ENCODE assay signal across 19 cellular contexts in the genomic region with DNA sequence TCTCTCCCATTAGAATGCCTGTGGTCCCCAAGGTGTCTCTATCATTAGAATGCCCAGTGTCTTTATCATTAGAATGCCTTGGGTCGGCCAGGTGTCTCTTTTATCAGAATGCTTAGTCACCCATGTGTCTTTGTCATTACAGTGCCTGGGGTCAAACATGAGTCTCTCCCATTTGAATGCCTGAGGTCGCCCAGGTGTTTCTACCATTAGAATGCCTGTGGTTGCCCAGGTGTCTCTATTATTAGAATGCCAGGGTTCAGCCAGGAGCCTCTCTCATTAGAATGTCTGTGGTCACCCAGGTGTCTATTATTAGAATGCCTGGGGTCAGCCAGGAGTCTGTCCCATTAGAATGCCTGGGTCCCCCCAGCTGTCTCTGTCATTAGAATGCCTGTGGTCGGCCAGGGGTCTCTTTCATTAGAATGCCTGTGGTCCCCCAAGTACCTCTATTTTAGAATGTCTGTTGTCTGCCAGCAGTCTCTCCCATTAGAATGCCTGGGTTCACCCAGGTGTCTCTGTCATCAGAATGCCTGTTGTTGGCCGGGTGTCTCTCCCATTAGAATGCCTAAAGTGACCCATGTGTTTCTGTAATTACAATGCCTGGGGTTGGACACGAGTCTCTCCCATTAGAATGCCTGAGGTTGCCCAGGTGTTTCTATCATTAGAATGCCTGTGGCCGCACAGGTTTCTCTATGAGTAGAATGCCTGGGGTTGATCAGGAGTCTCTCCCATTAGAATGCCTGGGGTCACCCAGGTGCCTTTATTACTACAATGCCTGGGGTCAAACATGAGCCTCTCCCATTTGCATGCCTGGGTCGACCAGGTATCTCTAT.
"Had no signal": no experiment of that assay in that cellular context is flagged by ENCODE, and none has a peak within 500 bp of the region (broad histone marks: within the 10 kb centered on the region; RNA-seq: fewer than 3 reads in every experiment).

No MANE protein-coding gene starts in this region.

- ATAC-seq: activated CD4-positive, alpha-beta T cell treated with anti-CD3 and anti-CD28 coated beads for 36 hours; activated CD8-positive, alpha-beta T cell treated with anti-CD3 and anti-CD28 coated beads, Interleukin-2, amount 10 ng/mL, durations not matched to agents 7 days and 5 days; activated naive CD8-positive, alpha-beta T cell treated with anti-CD3 and anti-CD28 coated beads, Interleukin-2, amount 50 U/mL, for 24 hours; lower lobe of right lung; natural killer cell; right cardiac atrium; stimulated activated memory B cell treated with anti-CD40 and anti-IgM and Interleukin-4, amounts not matched to agents 10 μg/mL and 1 μg/mL and 100 μg/mL, for 72 hours had no signal

- H3K9me3 ChIP-seq: lower lobe of right lung, upper lobe of left lung had no signal

- H3K4me1 Mint-ChIP-seq: activated CD4-positive, alpha-beta T cell treated with anti-CD3 and anti-CD28 coated beads for 36 hours; activated naive CD8-positive, alpha-beta T cell treated with anti-CD3 and anti-CD28 coated beads, Interleukin-2, amount 50 U/mL, for 24 hours; natural killer cell; stimulated activated memory B cell treated with anti-CD40 and anti-IgM and Interleukin-4, amounts not matched to agents 10 μg/mL and 1 μg/mL and 100 μg/mL, for 72 hours had no signal

- DNase-seq: activated CD4-positive, alpha-beta T cell treated with anti-CD3 and anti-CD28 coated beads for 36 hours; activated CD8-positive, alpha-beta T cell treated with anti-CD3 and anti-CD28 coated beads, Interleukin-2, amount 10 ng/mL, durations not matched to agents 7 days and 5 days; activated naive CD4-positive, alpha-beta T cell; activated naive CD8-positive, alpha-beta T cell treated with anti-CD3 and anti-CD28 coated beads, Interleukin-2, amount 50 U/mL, for 24 hours; effector CD8-positive, alpha-beta T cell; lower lobe of right lung; natural killer cell; right cardiac atrium; stimulated activated CD4-positive, alpha-beta T cell treated with anti-CD3 and anti-CD28 coated beads, Interleukin-1b, Interleukin-23, amount 100 ng/mL, for 48 hours; T-helper 1 cell had no signal

- H3K4me3 ChIP-seq: cardiac muscle cell, coronary artery, hepatocyte, lower lobe of right lung, upper lobe of left lung had no signal

- H3K36me3 Mint-ChIP-seq: natural killer cell; stimulated activated memory B cell treated with anti-CD40 and anti-IgM and Interleukin-4, amounts not matched to agents 10 μg/mL and 1 μg/mL and 100 μg/mL, for 72 hours had no signal

- H3K9me3 Mint-ChIP-seq: activated naive CD8-positive, alpha-beta T cell treated with anti-CD3 and anti-CD28 coated beads, Interleukin-2, amount 50 U/mL, for 24 hours; natural killer cell; stimulated activated memory B cell treated with anti-CD40 and anti-IgM and Interleukin-4, amounts not matched to agents 10 μg/mL and 1 μg/mL and 100 μg/mL, for 72 hours had no signal

- H3K4me2 ChIP-seq: hepatocyte had no signal

- H3K4me3 Mint-ChIP-seq: activated CD4-positive, alpha-beta T cell treated with anti-CD3 and anti-CD28 coated beads for 36 hours; activated CD8-positive, alpha-beta T cell treated with anti-CD3 and anti-CD28 coated beads, Interleukin-2, amount 10 ng/mL, durations not matched to agents 7 days and 5 days; activated naive CD8-positive, alpha-beta T cell treated with anti-CD3 and anti-CD28 coated beads, Interleukin-2, amount 50 U/mL, for 24 hours; activated T-helper 1 cell treated with anti-CD3 and anti-CD28 coated beads, Interleukin-12 subunit alpha, Interleukin-12 subunit beta, Interleukin-2, Interleukin-4 antibody, amounts not matched to agents 30 ng/mL and 10 ng/mL and 1 ng/mL, durations not matched to agents 14 hours and 24 hours and 36 hours; natural killer cell; stimulated activated memory B cell treated with anti-CD40 and anti-IgM and Interleukin-4, amounts not matched to agents 10 μg/mL and 1 μg/mL and 100 μg/mL, for 72 hours had no signal

- H3K4me1 ChIP-seq: lower lobe of right lung, upper lobe of left lung had no signal

- H2AFZ ChIP-seq: hepatocyte had no signal

- H3K79me2 ChIP-seq: hepatocyte had no signal

- FAIRE-seq: astrocyte had no signal

- H3K36me3 ChIP-seq: cardiac muscle cell, lower lobe of right lung, upper lobe of left lung had no signal

- H3K27me3 ChIP-seq: cardiac muscle cell, hepatocyte, upper lobe of left lung had no signal

- H3K27ac Mint-ChIP-seq: activated CD4-positive, alpha-beta T cell treated with anti-CD3 and anti-CD28 coated beads for 36 hours; activated CD8-positive, alpha-beta T cell treated with anti-CD3 and anti-CD28 coated beads, Interleukin-2, amount 10 ng/mL, durations not matched to agents 7 days and 5 days; activated naive CD8-positive, alpha-beta T cell treated with anti-CD3 and anti-CD28 coated beads, Interleukin-2, amount 50 U/mL, for 24 hours; activated T-helper 1 cell treated with anti-CD3 and anti-CD28 coated beads, Interleukin-12 subunit alpha, Interleukin-12 subunit beta, Interleukin-2, Interleukin-4 antibody, amounts not matched to agents 30 ng/mL and 10 ng/mL and 1 ng/mL, durations not matched to agents 14 hours and 24 hours and 36 hours; natural killer cell; progenitor cell of endocrine pancreas; stimulated activated memory B cell treated with anti-CD40 and anti-IgM and Interleukin-4, amounts not matched to agents 10 μg/mL and 1 μg/mL and 100 μg/mL, for 72 hours had no signal

- H3K27ac ChIP-seq: cardiac muscle cell, coronary artery, hepatocyte, lower lobe of right lung, upper lobe of left lung, VCaP had no signal
